ENCODE assay signal across 29 cellular contexts in genomic region chr7:41643616-41644015, GRCh38. TPM values are rescaled to one million over a fixed set of nuclear protein-coding genes. Genes with fewer than 3 reads are reported as not detected.
"Had no signal": no experiment of that assay in that cellular context is flagged by ENCODE, and none has a peak within 500 bp of the region (broad histone marks: within the 10 kb centered on the region; RNA-seq: fewer than 3 reads in every experiment).

No MANE protein-coding gene starts in this region.

- ATAC-seq: effector memory CD8-positive, alpha-beta T cell; esophagus mucosa; foreskin keratinocyte; gastrocnemius medialis; gastroesophageal sphincter; heart left ventricle; heart right ventricle had no signal

- H3K4me3 Mint-ChIP-seq: dendritic cell treated with granulocyte-macrophage colony-stimulating factor and Interleukin-4, amounts not matched to agents 40 ng/mL and 50 ng/mL, for 4 days; effector memory CD8-positive, alpha-beta T cell; endodermal cell had no signal

- H3K27me3 ChIP-seq: colonic mucosa, esophagus muscularis mucosa, esophagus squamous epithelium, foreskin keratinocyte, gastrocnemius medialis, gastroesophageal sphincter, heart left ventricle, heart right ventricle had no signal

- H3K27ac Mint-ChIP-seq: dendritic cell treated with granulocyte-macrophage colony-stimulating factor and Interleukin-4, amounts not matched to agents 40 ng/mL and 50 ng/mL, for 4 days; effector memory CD8-positive, alpha-beta T cell; endodermal cell had no signal

- H3K4me3 ChIP-seq: colonic mucosa, coronary artery, dorsolateral prefrontal cortex, esophagus muscularis mucosa, esophagus squamous epithelium, gastrocnemius medialis, gastroesophageal sphincter, heart left ventricle, heart right ventricle had no signal

- H3K27me3 Mint-ChIP-seq: dendritic cell treated with granulocyte-macrophage colony-stimulating factor and Interleukin-4, amounts not matched to agents 40 ng/mL and 50 ng/mL, for 4 days; effector memory CD8-positive, alpha-beta T cell had no signal

- H3K9me3 Mint-ChIP-seq: dendritic cell treated with granulocyte-macrophage colony-stimulating factor and Interleukin-4, amounts not matched to agents 40 ng/mL and 50 ng/mL, for 4 days; endodermal cell had no signal

- H3K4me1 ChIP-seq: colonic mucosa, esophagus squamous epithelium, foreskin keratinocyte, gastrocnemius medialis, gastroesophageal sphincter, heart left ventricle, heart right ventricle had no signal

- H3K27ac ChIP-seq: colonic mucosa, coronary artery, dorsolateral prefrontal cortex, epithelial cell of prostate, esophagus muscularis mucosa, esophagus squamous epithelium, foreskin keratinocyte, gastrocnemius medialis, gastroesophageal sphincter, heart left ventricle, heart right ventricle had no signal

- H3K4me1 Mint-ChIP-seq: endodermal cell had no signal

- DNase-seq: colonic mucosa; cortex of kidney; dermis blood vessel endothelial cell; dorsolateral prefrontal cortex; effector CD4-positive, alpha-beta T cell; effector CD8-positive, alpha-beta T cell; effector memory CD4-positive, alpha-beta T cell; effector memory CD8-positive, alpha-beta T cell; endodermal cell; erythroblast; esophagus squamous epithelium; foreskin fibroblast; foreskin keratinocyte; foreskin melanocyte; gastrocnemius medialis; glutamatergic neuron; head of caudate nucleus; heart left ventricle; heart right ventricle had no signal

- H3K9me3 ChIP-seq: colonic mucosa, esophagus muscularis mucosa, esophagus squamous epithelium, gastrocnemius medialis, gastroesophageal sphincter, heart left ventricle, heart right ventricle had no signal

- H3K36me3 ChIP-seq: colonic mucosa, esophagus muscularis mucosa, esophagus squamous epithelium, gastrocnemius medialis, gastroesophageal sphincter, heart left ventricle, heart right ventricle had no signal

- FAIRE-seq: colon, endometrium, endothelial cell of umbilical vein, frontal cortex had no signal

RNA-seq across cellular contexts. Expression of gene INHBA, which starts 59.3 kb away (rescaled TPM):
- total RNA-seq: endodermal cell had no signal
